9 cellular contexts compared by ENCODE assay signal in the genomic region with DNA sequence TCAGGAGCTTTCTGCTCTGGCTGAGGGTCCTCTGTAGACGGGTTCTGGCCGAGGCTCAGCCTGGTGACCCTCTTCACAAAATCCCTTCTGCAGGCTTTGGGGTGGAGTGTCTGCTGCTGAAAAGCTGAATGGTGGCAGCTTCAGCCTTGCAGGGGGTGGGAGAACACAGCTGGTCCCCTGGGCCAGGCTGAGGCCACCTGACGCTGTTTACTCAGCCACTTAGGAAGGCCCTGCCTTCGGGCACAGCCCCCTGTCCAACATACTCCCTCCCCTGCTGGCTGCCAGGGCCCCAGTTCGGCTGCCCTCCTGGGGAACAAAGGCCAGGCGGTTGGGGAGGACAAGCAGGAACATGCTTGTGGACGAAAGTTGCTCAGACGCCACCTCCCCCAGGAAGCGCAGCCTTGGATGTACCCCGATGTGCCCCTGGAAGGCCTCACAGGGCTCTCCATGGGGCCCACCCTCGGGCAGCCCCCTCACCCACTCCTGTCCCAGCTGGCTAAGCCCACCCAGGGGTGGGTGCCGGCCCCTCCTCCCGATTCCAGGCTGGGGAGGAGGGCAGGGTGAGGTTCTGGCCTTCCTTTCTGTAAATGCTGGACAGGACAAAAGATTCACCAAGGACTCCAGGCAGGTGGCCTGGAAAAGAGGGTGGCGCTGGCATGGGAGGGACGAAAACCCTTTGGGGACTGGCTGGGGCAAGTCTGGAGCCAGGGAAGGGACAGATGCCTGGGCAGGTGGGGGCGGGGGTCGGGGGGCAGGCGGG. TPM values are rescaled to one million over a fixed set of nuclear protein-coding genes. Genes with fewer than 3 reads are reported as not detected.
DNase-seq lines count a peak whose midpoint lies in the region; ATAC-seq, FAIRE-seq and TF ChIP-seq lines count a peak whose summit lies in the region.
"Had no signal": no experiment of that assay in that cellular context is flagged by ENCODE, and none has a peak within 500 bp of the region (broad histone marks: within the 10 kb centered on the region; RNA-seq: fewer than 3 reads in every experiment).

A gene (minus strand): TSS at position 130 of the 760 bp plus-strand sequence. CDS start 271 bp downstream, outside the sequence.

- no peak within 1 kb of the TSS for H3K9ac ChIP-seq in rectal smooth muscle tissue (ENCODE audit: low read length)

- peak; percentile 41 for ATAC-seq in foreskin keratinocyte
- ATAC-seq in GM18909 (IDR thresholded peaks at IDR 0.05; ENCODE audit: poor library complexity, unreplicated experiment), result no peak
- no peak for ATAC-seq in GM21786 (IDR thresholded peaks at IDR 0.05; ENCODE audit: unreplicated experiment)

- TF ChIP-seq POLR2A in H54 (IDR thresholded peaks at IDR 0.05; ENCODE audit: low read depth, low read length), result no peak

- no peak for FAIRE-seq in H54 (lab: Jason Lieb, UNC)
- FAIRE-seq: colon had no signal

- no peak within 1 kb of the TSS for H3K27ac ChIP-seq in foreskin keratinocyte
- H3K27ac ChIP-seq in rectal smooth muscle tissue (ENCODE audit: low read depth, low read length), result peak within 1 kb of the TSS; percentile 32

- peaks cover 33% of the 10 kb centered on the region for H3K4me1 ChIP-seq in foreskin keratinocyte
- peaks cover 5% of the 10 kb centered on the region for H3K4me1 ChIP-seq in rectal smooth muscle tissue (ENCODE audit: control insufficient read depth, insufficient read depth, low read length)
- 0 out of 2 replicates have a peak, but pooled peaks cover 3% of the 10 kb centered on the region for H3K4me1 ChIP-seq in BE2C

- peak within 1 kb of the TSS; percentile 58 for H3K4me3 ChIP-seq in rectal smooth muscle tissue (ENCODE audit: low read length)
- no peak within 1 kb of the TSS for H3K4me3 ChIP-seq in BE2C (ENCODE audit: low read depth, low read length)

- TF ChIP-seq CTCF in foreskin keratinocyte (conservative IDR thresholded peaks at IDR 0.05), result no peak
- TF ChIP-seq CTCF in BE2C (IDR thresholded peaks at IDR 0.05; ENCODE audit: low read depth, low read length), result no peak

- DNase-seq in DMS79 (lab: John Stamatoyannopoulos, UW) (peak; percentile 82), NCI-H526 (lab: John Stamatoyannopoulos, UW) (peak; percentile 68 to 89), foreskin keratinocyte (peak in 1 of 2 donors; percentile 70), H54 (ENCODE audit: insufficient read length, low spot score) (no peak), BE2C (no peak)

- H3K36me3 ChIP-seq in rectal smooth muscle tissue (ENCODE audit: control insufficient read depth, insufficient read depth, low read length) (no peaks in the 10 kb centered on the region), BE2C (no peaks in the 10 kb centered on the region)

- H3K27me3 ChIP-seq in foreskin keratinocyte (no peaks in the 10 kb centered on the region), rectal smooth muscle tissue (ENCODE audit: control insufficient read depth, insufficient read depth, low read length) (peaks cover 6% of the 10 kb centered on the region), BE2C (no peaks in the 10 kb centered on the region)

- H3K9me3 ChIP-seq in BE2C, result no peaks in the 10 kb centered on the region

RNA-seq across cellular contexts. Expression of the gene that starts here (rescaled TPM):
- 11.6 and 12.5 TPM in 2 replicates for total RNA-seq in foreskin keratinocyte
- polyA plus RNA-seq in foreskin keratinocyte, result 14.6 and 16.6 TPM in 2 replicates
- 0.36 TPM for polyA plus RNA-seq in BE2C (2012; ENCODE audit: insufficient read depth, insufficient read length, low read depth)

Comparison
In these comparisons a context has a peak if more than half of its experiments do, and no peak if none do; other contexts are left out.
1. DNase-seq: peak in DMS79 (single experiment) and NCI-H526 (2 of 2); none in H54 (single experiment) and BE2C (single experiment).